Comparison of ENCODE assay signal across 9 cellular contexts in the genomic region with DNA sequence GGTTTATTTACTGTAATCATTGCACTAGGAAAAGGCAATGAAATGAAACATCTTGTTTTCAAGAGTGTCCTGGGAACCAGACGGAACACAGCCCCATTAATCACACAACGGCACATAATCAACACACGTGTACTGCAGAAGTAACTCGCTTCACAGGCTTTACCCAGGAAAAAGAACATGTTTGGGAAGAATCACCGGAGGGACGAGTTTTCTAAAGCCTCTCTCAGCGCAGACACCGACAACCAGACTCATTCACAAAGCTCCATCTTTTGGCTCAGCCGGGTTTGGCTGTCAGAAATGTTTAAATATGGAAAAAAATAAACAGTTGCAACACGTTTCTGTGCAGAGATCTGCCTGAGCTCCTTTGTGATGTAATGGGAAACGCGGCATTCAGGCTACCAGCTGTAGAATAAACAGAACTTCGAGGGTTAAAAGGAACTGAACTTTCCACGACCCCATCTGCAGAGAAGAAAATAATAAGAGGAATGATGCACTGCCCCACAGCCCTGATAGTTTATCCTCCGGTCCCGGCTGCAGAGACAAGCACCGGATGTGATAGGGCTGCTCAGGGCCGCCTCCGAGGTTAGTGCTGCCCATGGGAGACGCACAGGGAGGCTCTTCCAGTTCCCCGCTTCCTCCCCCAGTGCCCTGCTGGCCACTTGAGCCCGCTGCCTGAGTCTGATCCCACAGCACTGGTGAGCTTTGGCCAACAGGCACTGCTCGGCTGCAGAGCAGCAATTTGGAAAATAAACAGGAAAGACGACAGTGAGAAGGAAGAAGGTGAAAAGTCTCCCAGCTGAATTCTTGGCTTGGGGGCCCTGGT.
A peak's percentile ranks its signal among the peaks of the same experiment; 100 is the strongest.
DNase-seq lines count a peak whose midpoint lies in the region; ATAC-seq, FAIRE-seq and TF ChIP-seq lines count a peak whose summit lies in the region.
"Had no signal": no experiment of that assay in that cellular context is flagged by ENCODE, and none has a peak within 500 bp of the region (broad histone marks: within the 10 kb centered on the region; RNA-seq: fewer than 3 reads in every experiment).

No MANE protein-coding gene starts in this region.

- in situ Hi-C loops in GM23248 (cut with MboI), result no loop called here

- TF ChIP-seq CTCF in VCaP (conservative IDR thresholded peaks at IDR 0.05) (0 out of 2 replicates have a peak, but pooled peaks have one; percentile 9), heart left ventricle (IDR thresholded peaks at IDR 0.05) (peak in 2 of 12 donors; percentile 13), sigmoid colon (IDR thresholded peaks at IDR 0.05) (no peak)

- H3K36me3 ChIP-seq in GM23248 (ENCODE audit: low read depth), result 0 out of 2 replicates have a peak, but pooled peaks cover 1% of the 10 kb centered on the region
- peaks cover 0 to 16% (median 4%) of the 10 kb centered on the region in 9 donors for H3K36me3 ChIP-seq in heart left ventricle
- H3K36me3 ChIP-seq in sigmoid colon, result peaks cover 0 to 8% (median 4%) of the 10 kb centered on the region in 4 donors

- H3F3A ChIP-seq in GM23248 (ENCODE audit: insufficient read depth), result peaks cover 54% of the 10 kb centered on the region

- H3K27ac ChIP-seq in GM23248 (peak overlapping the region; percentile 99), VCaP (peak overlapping the region; percentile 85), heart left ventricle (peak overlapping the region; percentile 55 to 97 (median 87)), sigmoid colon (peak overlapping the region; percentile 82 to 95 (median 89))

- H3K79me2 ChIP-seq in GM23248 (ENCODE audit: insufficient read depth), result peaks cover 17% of the 10 kb centered on the region; the same call in 1 of the 2 replicates

- DNase-seq in GM23248, result peak; percentile 83
- peak; percentile 69 to 89 (median 81) for DNase-seq in heart left ventricle
- DNase-seq in sigmoid colon, result peak; percentile 87
- DNase-seq in GM12891 (ENCODE audit: insufficient read length, low spot score), result no peak
- DNase-seq in central memory CD4-positive, alpha-beta T cell, result no peak
- no peak for DNase-seq in OCI-M1 (lab: John Stamatoyannopoulos, UW)
- DNase-seq: stimulated activated CD4-positive, alpha-beta T cell treated with anti-CD3 and anti-CD28 coated beads, Interleukin-15, amount 100 ng/mL, for 24 hours had no signal

- H2AFZ ChIP-seq in GM23248, result 0 out of 2 replicates have a peak overlapping the region, but pooled peaks have one; percentile 3

- H3K27me3 ChIP-seq in GM23248 (replicated peaks; ENCODE audit: insufficient read depth), result no peaks in the 10 kb centered on the region
- H3K27me3 ChIP-seq in heart left ventricle, result no peaks in the 10 kb centered on the region
- no peaks in the 10 kb centered on the region for H3K27me3 ChIP-seq in sigmoid colon

- H3K4me1 ChIP-seq in GM23248 (ENCODE audit: insufficient read depth), result peaks cover 71% of the 10 kb centered on the region
- peaks cover 27 to 99% (median 83%) of the 10 kb centered on the region in 12 donors for H3K4me1 ChIP-seq in heart left ventricle
- peaks cover 0 to 87% (median 84%) of the 10 kb centered on the region in 4 donors for H3K4me1 ChIP-seq in sigmoid colon

- no peak for TF ChIP-seq POLR2A in heart left ventricle (IDR thresholded peaks at IDR 0.05)
- TF ChIP-seq POLR2A in sigmoid colon (IDR thresholded peaks at IDR 0.05), result no peak
- no peak for TF ChIP-seq POLR2A in GM12891 (IDR thresholded peaks at IDR 0.05; ENCODE audit: low read depth, low read length)

- H3K4me3 ChIP-seq in GM23248 (peak overlapping the region; percentile 33), heart left ventricle (peak overlapping the region in 4 of 12 donors; percentile 0 to 21 (median 6)), sigmoid colon (peak overlapping the region in 1 of 4 donors; percentile 5)

- peak in 2 of 4 donors; percentile 30 to 51 for TF ChIP-seq EP300 in sigmoid colon (IDR thresholded peaks at IDR 0.05)

- peak; percentile 6 to 57 (median 48) for ATAC-seq in heart left ventricle
- no peak for ATAC-seq in HG03045 (IDR thresholded peaks at IDR 0.05; ENCODE audit: unreplicated experiment)

- H3K4me2 ChIP-seq in GM23248 (ENCODE audit: unreplicated experiment), result peak overlapping the region; percentile 67

- WGBS in GM23248 (ENCODE audit: low coverage in 1 of 2, low lambda C conversion rate in 2 of 2, missing lambda C conversion rate in 2 of 2), 2 experiments, result 4% methylated on average over 24 of the region's 24 CpGs
- WGBS in heart left ventricle, 4 donors, result 22 to 36% (median 31%) methylated on average over 24 of the region's 24 CpGs
- WGBS in sigmoid colon, 2 donors, result 59 to 77% methylated on average over 24 of the region's 24 CpGs

- no peaks in the 10 kb centered on the region for H4K20me1 ChIP-seq in GM23248 (ENCODE audit: insufficient read depth)

- FAIRE-seq in GM12891 (lab: Jason Lieb, UNC), result no peak

- intact Hi-C loops in heart left ventricle (cut with DNase I), result loop anchor here in 9 of 10 donors (1.0 to 10.0 kb wide), 13 partner anchors 38 to 120 kb away; a partner anchor contains a TSS
- intact Hi-C loops in sigmoid colon (cut with DNase I), result loop anchor here (2.0 to 5.0 kb wide), 4 partner anchors 40 to 82 kb away; no protein-coding TSS in a partner anchor

- H3K9me3 ChIP-seq in GM23248 (ENCODE audit: low read depth) (no peaks in the 10 kb centered on the region), heart left ventricle (no peaks in the 10 kb centered on the region), sigmoid colon (no peaks in the 10 kb centered on the region)

- peak overlapping the region; percentile 91 for H3K9ac ChIP-seq in GM23248

- H3K9me2 ChIP-seq in GM23248 (ENCODE audit: insufficient read depth), result no peaks in the 10 kb centered on the region

TF ChIP-seq in GM12891, 5 proteins besides CTCF, POLR2A, EP300 and RAD21:
- TF ChIP-seq TAF1 (IDR thresholded peaks at IDR 0.05; ENCODE audit: low read depth, low read length) (no peak), POU2F2 (IDR thresholded peaks at IDR 0.05; ENCODE audit: low read depth, low read length) (no peak), POLR2AphosphoS5 (IDR thresholded peaks at IDR 0.05; ENCODE audit: low read depth, low read length) (no peak), PAX5 (IDR thresholded peaks at IDR 0.05; ENCODE audit: insufficient read depth, low read length, severe bottlenecking) (no peak), SPI1 (IDR thresholded peaks at IDR 0.05; ENCODE audit: low read depth, low read length) (no peak)

Comparison
In these comparisons a context has a peak if more than half of its experiments do, and no peak if none do; other contexts are left out.
1. DNase-seq: peak in GM23248 (single experiment), heart left ventricle (5 of 5) and sigmoid colon (single experiment); none in GM12891 (single experiment), central memory CD4-positive, alpha-beta T cell (single experiment) and OCI-M1 (single experiment).
2. Peak in every context shown above with its lines, with median percentiles within 50 percentile points of each other: H3K27ac ChIP-seq.